Comparison of ENCODE assay signal across 8 cellular contexts in the genomic region with DNA sequence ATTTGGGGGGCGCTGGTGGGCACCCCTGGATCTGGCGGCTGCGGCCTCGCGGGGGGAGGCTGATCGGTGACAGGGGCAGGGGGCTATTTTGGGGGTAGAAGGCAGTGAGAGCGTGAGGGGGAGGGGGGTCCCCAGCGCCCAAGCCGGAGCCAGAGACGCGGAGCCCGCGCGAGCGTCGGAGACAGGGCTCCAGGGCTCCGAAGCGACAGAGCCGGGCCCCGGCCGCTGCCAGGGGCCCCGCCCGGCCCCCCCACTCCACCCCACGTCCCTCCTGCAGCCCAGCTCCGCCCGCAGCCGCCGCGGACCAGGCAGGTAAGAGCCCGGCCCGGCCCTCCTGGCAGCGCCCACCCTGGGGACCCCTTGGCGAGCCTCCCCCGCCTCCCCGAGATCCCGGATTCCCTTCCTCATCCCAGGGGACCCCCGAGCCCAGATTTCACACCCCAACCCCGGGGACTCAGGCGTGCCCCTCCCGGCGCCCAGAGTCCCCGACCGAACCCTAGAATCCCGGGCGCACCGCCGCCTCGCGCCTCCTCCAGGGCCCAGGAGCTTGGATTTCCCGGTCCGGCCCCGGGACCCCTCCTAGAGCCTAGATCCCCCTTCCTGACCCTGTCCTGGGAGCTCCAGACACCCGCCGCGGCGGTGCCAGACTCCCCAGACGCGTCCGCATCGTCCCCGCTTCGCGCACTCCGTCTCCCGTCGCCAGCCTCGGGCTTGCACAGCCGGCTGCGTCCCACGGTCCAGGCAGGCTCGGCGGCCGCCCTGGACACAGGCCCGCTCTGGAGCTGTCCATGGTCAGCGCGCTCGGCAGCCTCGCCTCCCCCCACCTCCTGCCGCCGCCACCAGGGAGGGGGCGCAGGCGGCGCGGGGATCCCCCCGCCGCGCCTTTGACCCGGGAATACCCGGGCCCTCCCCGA. TPM values are rescaled to one million over a fixed set of nuclear protein-coding genes. Genes with fewer than 3 reads are reported as not detected.
DNase-seq lines count a peak whose midpoint lies in the region; ATAC-seq and TF ChIP-seq lines count a peak whose summit lies in the region.

A gene (plus strand): TSS at position 134 of the 914 bp plus-strand sequence. CDS start 8,330 bp downstream, outside the sequence.

- H3F3A ChIP-seq in PC-3 (ENCODE audit: low read length, unreplicated experiment), result no peaks in the 10 kb centered on the region

- 1% methylated on average over 90 of the region's 90 CpGs for WGBS in sigmoid colon, 2 donors

- intact Hi-C loops in PC-3 (cut with micrococcal nuclease), result no loop called here
- intact Hi-C loops in sigmoid colon (cut with DNase I), result no loop called here

- in situ Hi-C loops in GM13977 (cut with MboI; ENCODE audit: low pct_unique_long_range_greater_than_20kb, low sequenced_read_pairs, unreplicated experiment) (no loop called here), brain microvascular endothelial cell (cut with HindIII; ENCODE audit: low pct_ligation_motif_present, low sequenced_read_pairs) (no loop called here)

- BruUV-seq in PC-3 (replicated peaks; lab: Mats Ljungman, UMichigan), result no TSS peak

- POLR2A ChIA-PET in PC-3 (lab: Charles Lee; ENCODE audit: unreplicated experiment), result interaction anchor here (0.5 kb wide), 1 partner anchor 102 kb away, joined by 3 read pairs; no protein-coding TSS in a partner anchor

- H3K36me3 ChIP-seq in PC-3 (ENCODE audit: low read depth, low read length) (no peaks in the 10 kb centered on the region), brain microvascular endothelial cell (replicated peaks) (no peaks in the 10 kb centered on the region), sigmoid colon (no peaks in the 10 kb centered on the region)

- H3K4me1 ChIP-seq in PC-3 (ENCODE audit: insufficient read depth, low read length), result peaks cover 6% of the 10 kb centered on the region; the same call in 1 of the 2 replicates
- H3K4me1 ChIP-seq in sigmoid colon, result peaks cover 0 to 33% (median 28%) of the 10 kb centered on the region in 4 donors

- CTCF ChIA-PET in PC-3 (lab: Charles Lee), result interaction anchor here (0.6 kb wide), 1 partner anchor 8 kb away, joined by 3 read pairs; no protein-coding TSS in a partner anchor

- no peaks in the 10 kb centered on the region for H3K9me3 ChIP-seq in PC-3 (ENCODE audit: low read length)
- H3K9me3 ChIP-seq in iPS-18c (ENCODE audit: control insufficient read depth, insufficient read depth, low read length), result no peaks in the 10 kb centered on the region
- no peaks in the 10 kb centered on the region for H3K9me3 ChIP-seq in sigmoid colon

- H3K27ac ChIP-seq in PC-3 (ENCODE audit: low read length), result peak within 1 kb of the TSS; percentile 52; the same call in 1 of the 2 replicates
- H3K27ac ChIP-seq in brain microvascular endothelial cell, result peak within 1 kb of the TSS; percentile 73
- H3K27ac ChIP-seq in sigmoid colon, result peak within 1 kb of the TSS; percentile 91 to 96 (median 95)

- TF ChIP-seq CTCF in GM13977 (IDR thresholded peaks at IDR 0.05; ENCODE audit: extremely low read depth, insufficient read depth, missing control alignments), result no peak
- TF ChIP-seq CTCF in PC-3 (conservative IDR thresholded peaks at IDR 0.05; ENCODE audit: low read depth, low read length), result no peak
- TF ChIP-seq CTCF in brain microvascular endothelial cell (IDR thresholded peaks at IDR 0.05; ENCODE audit: low read depth, low read length, missing control alignments), result no peak
- no peak for TF ChIP-seq CTCF in sigmoid colon (IDR thresholded peaks at IDR 0.05)

- no peaks in the 10 kb centered on the region for H3K79me2 ChIP-seq in PC-3 (ENCODE audit: low read length)

- DNase-seq in GM13977 (ENCODE audit: low spot score) (peak; percentile 56), PC-3 (peak; percentile 46), brain microvascular endothelial cell (peak; percentile 38), sigmoid colon (peak; percentile 80), SW 1271 (lab: John Stamatoyannopoulos, UW) (no peak), NCI-H524 (lab: John Stamatoyannopoulos, UW) (no peak), DMS153 treated with DMSO at 0.1 percent for 48 hours (lab: John Stamatoyannopoulos, UW; ENCODE audit: unreplicated experiment) (no peak)

- H4K20me1 ChIP-seq in PC-3 (ENCODE audit: low read length), result no peaks in the 10 kb centered on the region

- H3K9me2 ChIP-seq in PC-3 (replicated peaks; ENCODE audit: low read length), result no peaks in the 10 kb centered on the region

- H3K4me3 ChIP-seq in PC-3 (ENCODE audit: low read length) (peak within 1 kb of the TSS; percentile 75), brain microvascular endothelial cell (ENCODE audit: low read depth, low read length) (peak within 1 kb of the TSS; percentile 68), iPS-18c (ENCODE audit: insufficient read depth, low read depth, low read length) (peak within 1 kb of the TSS; percentile 87), sigmoid colon (peak within 1 kb of the TSS; percentile 33 to 69 (median 66))

- H3K27me3 ChIP-seq in PC-3 (ENCODE audit: low read length), result no peaks in the 10 kb centered on the region
- H3K27me3 ChIP-seq in brain microvascular endothelial cell (replicated peaks), result no peaks in the 10 kb centered on the region
- no peaks in the 10 kb centered on the region for H3K27me3 ChIP-seq in sigmoid colon

- no peak for TF ChIP-seq POLR2A in sigmoid colon (IDR thresholded peaks at IDR 0.05)

- peak within 1 kb of the TSS; percentile 70 for H3K9ac ChIP-seq in PC-3 (ENCODE audit: low read length)

- peak within 1 kb of the TSS; percentile 84 for H3K4me2 ChIP-seq in PC-3 (ENCODE audit: low read length)

- no peak for TF ChIP-seq EP300 in sigmoid colon (IDR thresholded peaks at IDR 0.05)

- ATAC-seq in PC-3, result peak; percentile 39

- peak within 1 kb of the TSS; percentile 88 for H2AFZ ChIP-seq in PC-3 (ENCODE audit: low read length)

RNA-seq across cellular contexts. Expression of the gene that starts here (rescaled TPM):
- total RNA-seq in PC-3 (2014; rRNA removed) (56.3 and 59.0 TPM in 2 replicates), sigmoid colon (1 to 10 TPM; 2.0 to 3.9 (median 3.1) TPM)
- polyA plus RNA-seq in sigmoid colon, result 10 to 100 TPM; 18.6 to 35.3 (median 21.3) TPM

Comparison
In these comparisons a context has a peak if more than half of its experiments do, and no peak if none do; other contexts are left out.
1. RNA of the gene that starts here (total RNA-seq): 56.3 to 59.0 TPM in PC-3; 2.0 to 3.9 TPM in sigmoid colon; every median in the first group is over 10 times any median in the second.
2. DNase-seq: peak in GM13977 (single experiment), PC-3 (single experiment), brain microvascular endothelial cell (single experiment) and sigmoid colon (single experiment); none in SW 1271 (0 of 2), NCI-H524 (0 of 2) and DMS153 treated with DMSO at 0.1 percent for 48 hours (single experiment).
3. Peak in every context shown above with its lines, with median percentiles within 50 percentile points of each other: H3K27ac ChIP-seq and H3K4me3 ChIP-seq.